22 cellular contexts compared by ENCODE assay signal in genomic region chr19:8097681-8098567, GRCh38. TPM values are rescaled to one million over a fixed set of nuclear protein-coding genes. Genes with fewer than 3 reads are reported as not detected.
A peak's percentile ranks its signal among the peaks of the same experiment; 100 is the strongest.
DNase-seq lines count a peak whose midpoint lies in the region; ATAC-seq, FAIRE-seq and TF ChIP-seq lines count a peak whose summit lies in the region.
"Had no signal": no experiment of that assay in that cellular context is flagged by ENCODE, and none has a peak within 500 bp of the region (broad histone marks: within the 10 kb centered on the region; RNA-seq: fewer than 3 reads in every experiment).

No MANE protein-coding gene starts in this region.

- WGBS in K562 (ENCODE audit: insufficient coverage, low coverage, missing lambda C conversion rate) = 7% methylated on average over 5 of the region's 5 CpGs

- TF ChIP-seq RAD21 in K562 (CRISPR knock-in tag; conservative IDR thresholded peaks at IDR 0.05 in 1 of 2, IDR thresholded peaks at IDR 0.05 in 1 of 2) = no peak

- intact Hi-C loops in K562 (cut with micrococcal nuclease) (no loop called here), natural killer cell (cut with micrococcal nuclease) (no loop called here), head of caudate nucleus (cut with DNase I) (no loop called here)

- TF ChIP-seq POLR2A in K562 (conservative IDR thresholded peaks at IDR 0.05) = no peak

- no peaks in the 10 kb centered on the region for H3K36me3 ChIP-seq in K562 (ENCODE audit: control insufficient read depth, insufficient read depth, low read length)
- H3K36me3 ChIP-seq: MG63 had no signal

- H2AFZ ChIP-seq in K562 (ENCODE audit: low read depth, low read length) = no peak overlapping the region

- H3K4me1 Mint-ChIP-seq in natural killer cell = peaks cover 11 to 18% of the 10 kb centered on the region in 2 donors
- H3K4me1 Mint-ChIP-seq: CD4-positive, alpha-beta memory T cell; H9; IgD-negative memory B cell had no signal

- no peak overlapping the region for H3K27ac ChIP-seq in K562 (ENCODE audit: extremely low read depth, low read depth, low read length)
- H3K27ac ChIP-seq: A549, SK-N-MC had no signal

- H3K9me3 ChIP-seq in K562 (replicated peaks; ENCODE audit: control insufficient read depth, insufficient read depth, low read depth, low read length) = peaks cover 16% of the 10 kb centered on the region

- H3K9ac ChIP-seq in K562 (ENCODE audit: insufficient read depth in 1 of 2, low read depth in 2 of 2, low read length in 2 of 2) = no peak overlapping the region

- H3K36me3 Mint-ChIP-seq in natural killer cell = no peaks in the 10 kb centered on the region
- H3K36me3 Mint-ChIP-seq: CD4-positive, alpha-beta memory T cell had no signal

- BruUV-seq in K562 (replicated peaks; lab: Mats Ljungman, UMichigan) = no TSS peak

- peak overlapping the region; percentile 41 to 64 for H3K27ac Mint-ChIP-seq in natural killer cell
- H3K27ac Mint-ChIP-seq: CD4-positive, alpha-beta memory T cell; H9 had no signal

- H3K4me2 ChIP-seq in K562 (ENCODE audit: insufficient read depth, low read length) = no peak overlapping the region
- H3K4me2 ChIP-seq: A549 had no signal

- no peaks in the 10 kb centered on the region for H3K79me2 ChIP-seq in K562 (ENCODE audit: control insufficient read depth, insufficient read depth, low read length)

- no peak for TF ChIP-seq EP300 in K562 (IDR thresholded peaks at IDR 0.05; ENCODE audit: low read length)

- H3K27me3 ChIP-seq in K562 (ENCODE audit: control insufficient read depth in 2 of 2, insufficient read depth in 2 of 2, low read length in 2 of 2) = peaks cover 0 to 25% of the 10 kb centered on the region in 2 experiments; a peak in 4 of 5 replicates

- H4K20me1 ChIP-seq in K562 (replicated peaks; ENCODE audit: control insufficient read depth, insufficient read depth, low read length) = no peaks in the 10 kb centered on the region

- H3K4me3 Mint-ChIP-seq in natural killer cell = peak overlapping the region; percentile 55
- H3K4me3 Mint-ChIP-seq: CD4-positive, alpha-beta memory T cell; H9; IgD-negative memory B cell had no signal

- H3K4me3 ChIP-seq in K562 = no peak overlapping the region
- H3K4me3 ChIP-seq: A549, MG63, SK-N-MC had no signal

- H3K4me1 ChIP-seq in K562 (replicated peaks in 1 of 2; ENCODE audit: control insufficient read depth in 2 of 2, insufficient read depth in 2 of 2, low read length in 2 of 2) = no peaks in the 10 kb centered on the region
- H3K4me1 ChIP-seq: A549 had no signal

- no peaks in the 10 kb centered on the region for H3K27me3 Mint-ChIP-seq in natural killer cell (ENCODE audit: low read depth in 2 of 2)

- CTCF ChIA-PET in K562 (lab: Yijun Ruan, JAX; ENCODE audit: low intra/inter-chr PET ratio) = no interaction called here

- POLR2A ChIA-PET in K562 (lab: Yijun Ruan, JAX) = no interaction called here

- H3K9me3 Mint-ChIP-seq in natural killer cell = no peaks in the 10 kb centered on the region

- ATAC-seq in K562 (no peak), natural killer cell (peak in 1 of 3 donors; percentile 39), HG03432 (IDR thresholded peaks at IDR 0.05; ENCODE audit: unreplicated experiment) (no peak), GM18519 (IDR thresholded peaks at IDR 0.05; ENCODE audit: low FRiP score, unreplicated experiment) (no peak)
- ATAC-seq: A549, Panc1 had no signal

- no peaks in the 10 kb centered on the region for H3K9me1 ChIP-seq in K562 (ENCODE audit: control insufficient read depth, insufficient read depth, low read length)

- TF ChIP-seq CTCF in K562 (IDR thresholded peaks at IDR 0.05 in 2 of 3, conservative IDR thresholded peaks at IDR 0.05 in 1 of 3; ENCODE audit: insufficient read depth in 2 of 3, low read depth in 1 of 3, low read length in 3 of 3) (no peak), natural killer cell (IDR thresholded peaks at IDR 0.05) (no peak)

- no peak for FAIRE-seq in K562 (lab: Jason Lieb, UNC)
- FAIRE-seq: A549, HTR-8/SVneo had no signal

- in situ Hi-C loops in K562 (cut with MboI) = no loop called here

- DNase-seq in H4 (ENCODE audit: low spot score) (peak; percentile 45), NOMO-1 (lab: John Stamatoyannopoulos, UW; ENCODE audit: unreplicated experiment in 2 of 2) (peak; percentile 82 to 92), K562 (ENCODE audit: extremely low read depth in 1 of 4, low spot score in 3 of 4) (no peak), natural killer cell (no peak), head of caudate nucleus (no peak)
- DNase-seq: CD4-positive, alpha-beta memory T cell; DMS53; H9; Kasumi-1; MG63; NCI-H187; NCI-H2107; NCI-H2227 treated with DMSO at 0.1 percent for 48 hours; NCI-H510A treated with DMSO at 0.1 percent for 48 hours had no signal

TF ChIP-seq in K562, 482 proteins besides CTCF, POLR2A, EP300 and RAD21 (continues in another document):
- no peak for TF ChIP-seq TOE1 (IDR thresholded peaks at IDR 0.05; ENCODE audit: borderline replicate concordance)
- no peak for TF ChIP-seq TOE1 (CRISPR knock-in tag; IDR thresholded peaks at IDR 0.05; ENCODE audit: borderline replicate concordance, low read depth)
- TF ChIP-seq ARHGAP35 (IDR thresholded peaks at IDR 0.05; ENCODE audit: partially characterized antibody) = peak; percentile 80
- no peak for TF ChIP-seq ZMIZ1 (IDR thresholded peaks at IDR 0.05; ENCODE audit: low read depth in 2 of 2, low read length in 2 of 2)
- TF ChIP-seq GATAD2B (IDR thresholded peaks at IDR 0.05; ENCODE audit: borderline replicate concordance) = no peak
- TF ChIP-seq SLC30A9 (CRISPR knock-in tag; IDR thresholded peaks at IDR 0.05) = no peak

RNA-seq across cellular contexts. Expression of gene CCL25, which starts 45.4 kb away (rescaled TPM):
- total RNA-seq in H4 (2014; rRNA removed; shearing (Covaris generic)) = not detected in 2 replicates
- not detected in 2 replicates for total RNA-seq in K562 (2011; cell fraction: chromatin; rRNA removed; ENCODE audit: low replicate concordance)
- not detected in 2 replicates for total RNA-seq in K562 (2011; cell fraction: nucleolus; rRNA removed)
- total RNA-seq in K562 (2011; cell fraction: nucleoplasm; rRNA removed) = not detected in 2 replicates
- total RNA-seq in K562 (2014; rRNA removed) = not detected in 2 replicates
- total RNA-seq in K562 (2014; rRNA removed; fragmentation: Illumina TruSeq; extraction: Trizol) = not detected in 2 replicates
- not detected in 2 replicates for total RNA-seq in K562 (2015; rRNA removed; fragmentation: Illumina TruSeq; extraction: Trizol)
- not detected in 2 replicates for total RNA-seq in K562 (2021)
- polyA plus RNA-seq in K562 (2011; rRNA removed) = 0.15 TPM in 1 of 2 replicates, not detected in the other
- 0.07 and 0.18 TPM in 2 replicates for polyA plus RNA-seq in K562 (2011; cell fraction: cytosol; rRNA removed)
- 0.14 TPM in 1 of 2 replicates, not detected in the other for polyA plus RNA-seq in K562 (2011; cell fraction: nucleus; rRNA removed)
- polyA plus RNA-seq in K562 (2012) = 0.10 TPM in 1 of 2 replicates, not detected in the other
- not detected in 2 replicates for polyA plus RNA-seq in K562 (2014; fragmentation: Illumina TruSeq; extraction: Trizol)
- not detected for polyA plus RNA-seq in K562 (2014; fragmentation: Nextera tagmentation; extraction: Ambion mirVana)
- polyA plus RNA-seq in K562 (2014; rRNA removed) = not detected in 2 replicates
- not detected in 2 replicates for polyA minus RNA-seq in K562 (2011; rRNA and poly(A)+ RNA removed)
- polyA minus RNA-seq in K562 (2011; cell fraction: cytosol; rRNA and poly(A)+ RNA removed) = not detected in 2 replicates
- polyA minus RNA-seq in K562 (2011; cell fraction: nucleus; rRNA and poly(A)+ RNA removed) = not detected in 2 replicates
- under 1 TPM in 1 of 3 donors, not detected in 2; 0.28 TPM for total RNA-seq in natural killer cell
- total RNA-seq: CD4-positive, alpha-beta memory T cell; H9 had no signal
- polyA plus RNA-seq: A549; BJ; CD4-positive, alpha-beta memory T cell had no signal

RNA-seq across cellular contexts. Expression of gene FBN3, which starts 51.5 kb away (rescaled TPM):
- not detected in 2 replicates for total RNA-seq in H4 (2014; rRNA removed; shearing (Covaris generic))
- total RNA-seq in K562 (2011; cell fraction: chromatin; rRNA removed; ENCODE audit: low replicate concordance) = 2.3 TPM in 1 of 2 replicates, not detected in the other
- 0.67 TPM in 1 of 2 replicates, not detected in the other for total RNA-seq in K562 (2011; cell fraction: nucleolus; rRNA removed)
- 0.44 and 1.3 TPM in 2 replicates for total RNA-seq in K562 (2011; cell fraction: nucleoplasm; rRNA removed)
- under 0.01 TPM in 1 of 2 replicates, not detected in the other for total RNA-seq in K562 (2014; rRNA removed)
- not detected in 2 replicates for total RNA-seq in K562 (2014; rRNA removed; fragmentation: Illumina TruSeq; extraction: Trizol)
- total RNA-seq in K562 (2015; rRNA removed; fragmentation: Illumina TruSeq; extraction: Trizol) = not detected in 2 replicates
- total RNA-seq in K562 (2021) = 0.04 and 0.29 TPM in 2 replicates
- polyA plus RNA-seq in K562 (2011; rRNA removed) = 0.08 and 0.11 TPM in 2 replicates
- 0.04 and 0.06 TPM in 2 replicates for polyA plus RNA-seq in K562 (2011; cell fraction: cytosol; rRNA removed)
- 0.13 and 0.54 TPM in 2 replicates for polyA plus RNA-seq in K562 (2011; cell fraction: nucleus; rRNA removed)
- polyA plus RNA-seq in K562 (2012) = 0.01 and 0.08 TPM in 2 replicates
- polyA plus RNA-seq in K562 (2014; fragmentation: Illumina TruSeq; extraction: Trizol) = not detected in 2 replicates
- under 1 TPM in 1 of 2 experiments, not detected in 1; 0.01 TPM for polyA plus RNA-seq in K562 (2014; fragmentation: Nextera tagmentation; extraction: Ambion mirVana)
- polyA plus RNA-seq in K562 (2014; rRNA removed) = 0.01 and 0.03 TPM in 2 replicates
- not detected in 2 replicates for polyA minus RNA-seq in K562 (2011; rRNA and poly(A)+ RNA removed)
- not detected in 2 replicates for polyA minus RNA-seq in K562 (2011; cell fraction: cytosol; rRNA and poly(A)+ RNA removed)
- 0.33 and 0.54 TPM in 2 replicates for polyA minus RNA-seq in K562 (2011; cell fraction: nucleus; rRNA and poly(A)+ RNA removed)
- under 1 TPM in 1 of 3 donors, not detected in 2; 0.25 TPM for total RNA-seq in natural killer cell
- total RNA-seq: CD4-positive, alpha-beta memory T cell had no signal
- polyA plus RNA-seq: A549; BJ; CD4-positive, alpha-beta memory T cell; IgD-negative memory B cell had no signal

Comparison
In these comparisons a context has a peak if more than half of its experiments do, and no peak if none do; other contexts are left out.
1. DNase-seq: peak in H4 (single experiment) and NOMO-1 (2 of 2); none in K562 (0 of 4), natural killer cell (single experiment) and head of caudate nucleus (0 of 42).